In the genomic region with DNA sequence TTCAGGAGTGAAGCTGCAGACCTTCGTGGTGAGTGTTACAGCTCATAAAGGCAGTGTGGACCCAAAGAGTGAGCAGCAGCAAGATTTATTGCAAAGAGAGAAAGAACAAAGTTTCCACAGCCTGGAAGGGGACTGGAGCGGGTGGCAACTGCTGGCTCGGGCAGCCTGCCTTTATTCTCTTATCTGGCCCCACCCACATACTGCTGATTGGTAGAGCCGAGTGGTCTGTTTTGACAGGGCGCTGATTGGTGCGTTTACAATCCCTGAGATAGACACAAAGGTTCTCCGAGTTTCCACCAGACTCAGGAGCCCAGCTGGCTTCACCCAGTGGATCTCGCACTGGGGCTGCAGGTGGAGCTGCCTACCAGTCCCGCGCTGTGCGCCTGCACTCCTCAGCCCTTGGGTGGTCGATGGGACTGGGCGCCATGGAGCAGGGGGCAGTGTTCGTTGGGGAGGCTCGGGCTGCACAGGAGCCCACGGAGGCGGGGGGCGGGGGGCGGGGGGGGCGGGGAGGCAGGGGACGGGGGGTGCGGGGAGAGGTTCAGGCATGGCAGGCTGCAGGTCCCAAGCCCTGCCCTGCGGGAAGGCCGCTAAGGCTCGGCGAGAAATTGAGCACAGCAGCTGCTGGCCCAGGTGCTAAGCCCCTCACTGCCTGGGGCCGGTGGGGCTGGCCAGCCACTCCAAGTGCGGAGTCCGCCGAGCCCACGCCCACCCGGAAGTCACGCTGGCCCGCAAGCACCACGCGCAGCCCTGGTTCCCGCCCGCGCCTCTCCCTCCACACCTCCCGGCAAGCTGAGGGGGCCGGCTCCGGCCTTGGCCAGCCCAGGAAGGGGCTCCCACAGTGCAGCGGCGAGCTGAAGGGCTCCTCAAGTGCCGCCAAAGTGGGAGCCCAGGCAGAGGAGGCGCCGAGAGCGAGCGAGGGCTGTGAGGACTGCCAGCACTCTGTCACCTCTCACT, we compare ENCODE assay signal across 4 cellular contexts. TPM values are rescaled to one million over a fixed set of nuclear protein-coding genes. Genes with fewer than 3 reads are reported as not detected.
"Had no signal": no experiment of that assay in that cellular context is flagged by ENCODE, and none has a peak within 500 bp of the region (broad histone marks: within the 10 kb centered on the region; RNA-seq: fewer than 3 reads in every experiment).

No MANE protein-coding gene starts in this region.

RNA-seq across cellular contexts. Expression of gene EN2, which starts 59.9 kb away (rescaled TPM):
- total RNA-seq: OCI-LY7, PC-9, Peyer's patch, RPMI7951 had no signal
